Comparison of ENCODE assay signal across 8 cellular contexts in genomic region chr2:112542123-112542973, GRCh38. TPM values are rescaled to one million over a fixed set of nuclear protein-coding genes. Genes with fewer than 3 reads are reported as not detected.
A peak's percentile ranks its signal among the peaks of the same experiment; 100 is the strongest.
DNase-seq lines count a peak whose midpoint lies in the region; ATAC-seq and TF ChIP-seq lines count a peak whose summit lies in the region.

Gene POLR1B, plus strand, starts transcription at chr2:112542465. Its CDS starts 30 bp downstream, at chr2:112542495.

- peak; percentile 73 for DNase-seq in DMS153 (lab: John Stamatoyannopoulos, UW)
- peak; percentile 85 for DNase-seq in OCI-LY7 (ENCODE audit: low spot score)
- peak; percentile 70 for DNase-seq in activated T-cell treated with anti-CD3 and anti-CD28 coated beads for 48 hours (ENCODE audit: low read depth)
- peak; percentile 85 for DNase-seq in stimulated activated CD8-positive, alpha-beta memory T cell treated with anti-CD3 and anti-CD28 coated beads, Interleukin-4, amount 100 ng/mL, for 48 hours

- WGBS in HUES64 = under 1% methylated on average over 66 of the region's 66 CpGs
- WGBS in esophagus, 2 donors = 0% methylated on average over 66 of the region's 66 CpGs

- peaks cover 15% of the 10 kb centered on the region for H3K36me3 ChIP-seq in HUES64 (ENCODE audit: insufficient read depth, low read length)
- H3K36me3 ChIP-seq in OCI-LY7 (ENCODE audit: insufficient read depth, low read length) = peaks cover 22% of the 10 kb centered on the region
- peaks cover 0 to 5% of the 10 kb centered on the region in 2 donors for H3K36me3 ChIP-seq in esophagus (ENCODE audit: control insufficient read depth in 2 of 2, insufficient read depth in 2 of 2, low read length in 1 of 2)
- H3K36me3 ChIP-seq in mucosa of rectum (ENCODE audit: control insufficient read depth in 2 of 2, insufficient read depth in 2 of 2, low read length in 2 of 2) = peaks cover 3 to 10% of the 10 kb centered on the region in 2 donors

- H2AFZ ChIP-seq in OCI-LY7 (ENCODE audit: low read length) = peak within 1 kb of the TSS; percentile 83

- peak within 1 kb of the TSS; percentile 79 for H3K4me2 ChIP-seq in OCI-LY7 (ENCODE audit: low read length)

- H3K27ac ChIP-seq in HUES64 (ENCODE audit: low read depth, low read length) (peak within 1 kb of the TSS; percentile 94), OCI-LY7 (ENCODE audit: low read depth, low read length, poor library complexity, severe bottlenecking) (peak within 1 kb of the TSS; percentile 83), esophagus (ENCODE audit: low read depth in 2 of 2, low read length in 1 of 2) (peak within 1 kb of the TSS; percentile 89 to 95), mucosa of rectum (ENCODE audit: low read depth in 2 of 2, low read length in 2 of 2) (peak within 1 kb of the TSS; percentile 79 to 88)

- POLR2A ChIA-PET in OCI-LY7 (lab: Charles Lee) = interaction anchor here (0.6 kb wide), 1 partner anchor 9 kb away, joined by 3 read pairs; no protein-coding TSS in a partner anchor

- H3K27me3 ChIP-seq in HUES64 (ENCODE audit: insufficient read depth, low read length) = no peaks in the 10 kb centered on the region
- H3K27me3 ChIP-seq in esophagus (ENCODE audit: control insufficient read depth in 1 of 2, insufficient read depth in 2 of 2, low read length in 2 of 2) = no peaks in the 10 kb centered on the region
- no peaks in the 10 kb centered on the region for H3K27me3 ChIP-seq in mucosa of rectum (ENCODE audit: control insufficient read depth in 2 of 2, insufficient read depth in 2 of 2, low read length in 2 of 2)

- no peak for TF ChIP-seq CTCF in OCI-LY7 (conservative IDR thresholded peaks at IDR 0.05; ENCODE audit: low read length)

- H3K4me3 ChIP-seq in HUES64 (ENCODE audit: low read length) = peak within 1 kb of the TSS; percentile 90
- peak within 1 kb of the TSS; percentile 91 for H3K4me3 ChIP-seq in OCI-LY7 (ENCODE audit: low read depth, low read length, poor library complexity, severe bottlenecking)
- H3K4me3 ChIP-seq in esophagus (ENCODE audit: low read depth in 1 of 2, low read length in 2 of 2) = peak within 1 kb of the TSS; percentile 73 to 75
- H3K4me3 ChIP-seq in mucosa of rectum (ENCODE audit: low read length in 2 of 2) = peak within 1 kb of the TSS; percentile 87 to 95

- peaks cover 3% of the 10 kb centered on the region; the same call in 1 of the 2 replicates for H3K4me1 ChIP-seq in HUES64 (ENCODE audit: insufficient read depth, low read length)
- peaks cover 23% of the 10 kb centered on the region for H3K4me1 ChIP-seq in OCI-LY7 (ENCODE audit: insufficient read depth, low read length, poor library complexity, severe bottlenecking)
- H3K4me1 ChIP-seq in esophagus (ENCODE audit: control insufficient read depth in 2 of 2, insufficient read depth in 2 of 2, low read length in 1 of 2) = peaks cover 0 to 6% of the 10 kb centered on the region in 2 donors
- H3K4me1 ChIP-seq in mucosa of rectum (ENCODE audit: control insufficient read depth in 2 of 2, insufficient read depth in 2 of 2, low read length in 2 of 2) = peaks cover 10 to 13% of the 10 kb centered on the region in 2 donors

- peak within 1 kb of the TSS; percentile 95 for H3K9ac ChIP-seq in HUES64 (ENCODE audit: low read depth, low read length)
- H3K9ac ChIP-seq in mucosa of rectum (ENCODE audit: low read depth in 1 of 2, low read length in 2 of 2) = peak within 1 kb of the TSS; percentile 69 to 85

- ATAC-seq in GM21526 (IDR thresholded peaks at IDR 0.05; ENCODE audit: low FRiP score, unreplicated experiment) = peak; percentile 80

- H3K9me2 ChIP-seq in OCI-LY7 (ENCODE audit: insufficient read depth, low read length) = no peaks in the 10 kb centered on the region

- peaks cover 16% of the 10 kb centered on the region for H4K20me1 ChIP-seq in OCI-LY7 (ENCODE audit: insufficient read depth, low read length)

- H3K9me3 ChIP-seq in HUES64 (ENCODE audit: insufficient read depth, low read depth, low read length) (no peaks in the 10 kb centered on the region), OCI-LY7 (ENCODE audit: low read length) (no peaks in the 10 kb centered on the region), esophagus (ENCODE audit: control insufficient read depth in 2 of 2, insufficient read depth in 1 of 2, low read depth in 1 of 2, low read length in 1 of 2) (no peaks in the 10 kb centered on the region), mucosa of rectum (ENCODE audit: control insufficient read depth in 2 of 2, low read length in 2 of 2) (no peaks in the 10 kb centered on the region)

- H3K79me2 ChIP-seq in OCI-LY7 (ENCODE audit: insufficient read depth, low read depth, low read length) = peaks cover 53% of the 10 kb centered on the region

- BruUV-seq in OCI-LY7 (replicated peaks; lab: Mats Ljungman, UMichigan) = no TSS peak

- CTCF ChIA-PET in OCI-LY7 (lab: Charles Lee; ENCODE audit: unreplicated experiment) = no interaction called here

- intact Hi-C loops in OCI-LY7 (cut with micrococcal nuclease; ENCODE audit: unreplicated experiment) = loop anchor here (5.0 kb wide), 3 partner anchors 40 to 265 kb away; partner anchors contain the start of genes CHCHD5, SLC20A1 and ZC3H6

RNA-seq across cellular contexts. Expression of gene POLR1B, which starts in this region (rescaled TPM):
- polyA plus RNA-seq in HUES64 (2013, experiment 1 of 2) = 26.0 TPM
- polyA plus RNA-seq in HUES64 (2013, experiment 2 of 2) = 18.1 TPM
- 28.0 and 30.5 TPM in 2 replicates for total RNA-seq in OCI-LY7 (2014; rRNA removed; shearing (Covaris generic))
- 44.7 and 45.1 TPM in 2 replicates for total RNA-seq in OCI-LY7 (2022)
- 1 to 10 TPM; 5.7 to 7.5 TPM for polyA plus RNA-seq in esophagus

Comparison
In these comparisons a context has a peak if more than half of its experiments do, and no peak if none do; other contexts are left out.
1. Peak in every context shown above with its lines: DNase-seq, ATAC-seq, H3K4me3 ChIP-seq and H3K27ac ChIP-seq.